8 cellular contexts compared by ENCODE assay signal in the genomic region with DNA sequence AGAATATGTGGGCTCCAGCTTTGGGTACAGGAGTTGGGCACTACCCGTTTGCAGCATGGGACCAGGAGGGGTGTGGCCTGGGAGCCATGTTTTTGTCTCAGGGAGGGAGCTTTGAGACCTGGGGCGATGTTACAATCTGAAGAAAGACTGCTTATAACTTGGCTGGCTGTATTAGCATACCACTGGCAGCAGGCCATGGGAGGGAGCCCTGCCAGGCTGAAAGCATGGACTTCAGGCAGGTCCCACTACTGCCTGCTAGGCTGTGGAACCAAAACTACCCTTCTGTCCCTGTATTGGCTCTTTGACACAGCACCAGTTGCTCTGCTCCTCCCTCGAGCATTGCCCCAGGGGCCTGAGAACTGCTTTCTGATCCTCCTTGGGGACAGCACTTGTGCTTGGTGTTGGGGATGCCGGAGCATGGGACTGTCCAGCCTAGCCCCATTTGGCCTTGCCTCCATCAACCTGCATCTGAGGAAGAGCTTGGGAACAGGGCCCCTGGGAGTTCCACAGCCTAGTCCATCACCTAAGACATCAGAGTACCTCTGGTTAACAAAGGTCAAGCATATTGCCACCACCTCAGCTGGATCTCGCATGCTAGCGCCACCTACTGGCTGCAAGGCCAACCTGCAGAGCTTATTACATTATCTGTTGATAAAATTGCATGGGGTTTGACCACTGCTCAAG.
A peak's percentile ranks its signal among the peaks of the same experiment; 100 is the strongest.
DNase-seq lines count a peak whose midpoint lies in the region; ATAC-seq, FAIRE-seq and TF ChIP-seq lines count a peak whose summit lies in the region.

No MANE protein-coding gene starts in this region.

- peaks cover 2% of the 10 kb centered on the region for H3K27me3 Mint-ChIP-seq in T-helper 2 cell treated with Interferon-gamma antibody and Interleukin-4, amounts not matched to agents 5 μg/mL and 100 μg/mL, for 36 hours (ENCODE audit: low read depth)

- no peaks in the 10 kb centered on the region for H3K36me3 Mint-ChIP-seq in T-helper 2 cell treated with Interferon-gamma antibody and Interleukin-4, amounts not matched to agents 5 μg/mL and 100 μg/mL, for 36 hours (ENCODE audit: low read depth)

- POLR2A ChIA-PET in A549 (lab: Yijun Ruan, JAX): no interaction called here

- TF ChIP-seq CTCF in A549 (IDR thresholded peaks at IDR 0.05) (no peak), GM12864 (IDR thresholded peaks at IDR 0.05; ENCODE audit: low read depth, low read length, missing control alignments) (peak; percentile 81), epithelial cell of esophagus (IDR thresholded peaks at IDR 0.05; ENCODE audit: insufficient read depth, low read depth, low read length, missing control alignments) (peak; percentile 49), ovary (IDR thresholded peaks at IDR 0.05) (no peak)

- peaks cover 24% of the 10 kb centered on the region for H3K9me3 Mint-ChIP-seq in T-helper 2 cell treated with Interferon-gamma antibody and Interleukin-4, amounts not matched to agents 5 μg/mL and 100 μg/mL, for 36 hours

- TF ChIP-seq EP300 in A549 (IDR thresholded peaks at IDR 0.05): no peak
- TF ChIP-seq EP300 in ovary (IDR thresholded peaks at IDR 0.05): no peak

- no peaks in the 10 kb centered on the region for H3K27me3 ChIP-seq in ovary

- H3K27ac ChIP-seq in A549 (peak overlapping the region in 1 of 2 experiments; percentile 31; a peak in 1 of 6 replicates), ovary (no peak overlapping the region)

- no peak overlapping the region for H3K4me2 ChIP-seq in A549

- H3K4me3 Mint-ChIP-seq in T-helper 2 cell treated with Interferon-gamma antibody and Interleukin-4, amounts not matched to agents 5 μg/mL and 100 μg/mL, for 36 hours: no peak overlapping the region

- H3K4me3 ChIP-seq in A549: no peak overlapping the region
- H3K4me3 ChIP-seq in GM12864 (ENCODE audit: low read depth, low read length): no peak overlapping the region
- H3K4me3 ChIP-seq in epithelial cell of esophagus (ENCODE audit: low read length): no peak overlapping the region
- no peak overlapping the region for H3K4me3 ChIP-seq in ovary

- no peaks in the 10 kb centered on the region for H3K4me1 Mint-ChIP-seq in T-helper 2 cell treated with Interferon-gamma antibody and Interleukin-4, amounts not matched to agents 5 μg/mL and 100 μg/mL, for 36 hours (ENCODE audit: low read depth)

- peak in 1 of 2 experiments; percentile 32; a peak in 2 of 5 replicates for TF ChIP-seq RAD21 in A549 (conservative IDR thresholded peaks at IDR 0.05 in 1 of 2, IDR thresholded peaks at IDR 0.05 in 1 of 2)

- peak in 1 of 2 experiments; percentile 43; a peak in 2 of 6 replicates for ATAC-seq in A549
- ATAC-seq in HG03159 (IDR thresholded peaks at IDR 0.05; ENCODE audit: unreplicated experiment): peak; percentile 79

- no peak for FAIRE-seq in A549 (lab: Jason Lieb, UNC)

- DNase-seq in A549 (ENCODE audit: low read depth in 1 of 2, low spot score in 1 of 2): peak; percentile 10 to 48
- peak; percentile 24 for DNase-seq in GM12864 (ENCODE audit: low read depth)
- DNase-seq in T-helper 2 cell treated with Interferon-gamma antibody and Interleukin-4, amounts not matched to agents 5 μg/mL and 100 μg/mL, for 36 hours (ENCODE audit: low spot score): peak; percentile 28
- DNase-seq in epithelial cell of esophagus (ENCODE audit: low read depth): peak; percentile 41
- peak in 4 of 5 donors; percentile 36 to 76 (median 68) for DNase-seq in ovary
- DNase-seq in activated gamma-delta T cell treated with Interleukin-2 at 50 U/mL for 16 hours: no peak
- no peak for DNase-seq in GOT3 (lab: John Stamatoyannopoulos, UW)

- CTCF ChIA-PET in A549 (lab: Yijun Ruan, JAX): interaction anchor here (0.7 to 2.1 kb wide), 3 partner anchors 11 to 45 kb away, joined by 3 to 5 read pairs (median 3); no protein-coding TSS in a partner anchor

- no peaks in the 10 kb centered on the region for H3K36me3 ChIP-seq in ovary

- H3K4me1 ChIP-seq in A549 (no peaks in the 10 kb centered on the region), ovary (ENCODE audit: insufficient read depth) (no peaks in the 10 kb centered on the region)

- TF ChIP-seq POLR2A in A549 (IDR thresholded peaks at IDR 0.05; ENCODE audit: low read length): no peak
- no peak for TF ChIP-seq POLR2A in ovary (IDR thresholded peaks at IDR 0.05)

- WGBS in A549 (ENCODE audit: missing lambda C conversion rate): 77% methylated on average over 5 of the region's 6 CpGs
- WGBS in ovary, 3 donors: 34 to 48% (median 41%) methylated on average over 6 of the region's 6 CpGs

- H3K9me3 ChIP-seq in A549 (peaks cover 32% of the 10 kb centered on the region), ovary (peaks cover 0 to 3% of the 10 kb centered on the region in 2 donors)

- H3K27ac Mint-ChIP-seq in T-helper 2 cell treated with Interferon-gamma antibody and Interleukin-4, amounts not matched to agents 5 μg/mL and 100 μg/mL, for 36 hours: no peak overlapping the region

- intact Hi-C loops in ovary (cut with DNase I): no loop called here

TF ChIP-seq in A549, 52 proteins besides CTCF, POLR2A, EP300 and RAD21:
- TF ChIP-seq ESRRA (IDR thresholded peaks at IDR 0.05; ENCODE audit: borderline replicate concordance, low read length) (no peak), PHF8 (IDR thresholded peaks at IDR 0.05; ENCODE audit: borderline replicate concordance, low read depth) (no peak), MAZ (IDR thresholded peaks at IDR 0.05; ENCODE audit: borderline replicate concordance, low read depth, low read length) (no peak), ZC3H11A (IDR thresholded peaks at IDR 0.05) (no peak), HEYL (CRISPR knock-in tag; IDR thresholded peaks at IDR 0.05) (no peak), MYC (IDR thresholded peaks at IDR 0.05; ENCODE audit: borderline replicate concordance, low read length) (no peak), ATOH8 (CRISPR knock-in tag; IDR thresholded peaks at IDR 0.05; ENCODE audit: low read depth) (no peak), SMC3 (IDR thresholded peaks at IDR 0.05) (no peak), EHF (CRISPR knock-in tag; IDR thresholded peaks at IDR 0.05) (no peak), KDM1A (IDR thresholded peaks at IDR 0.05; ENCODE audit: low read depth) (no peak), RCOR1 (IDR thresholded peaks at IDR 0.05; ENCODE audit: low read depth, low read length) (no peak), FOSL2 (IDR thresholded peaks at IDR 0.05) (no peak), FOSL2 (CRISPR knock-in tag; IDR thresholded peaks at IDR 0.05) (no peak), TP53 (CRISPR knock-in tag; IDR thresholded peaks at IDR 0.05) (no peak)
- TF ChIP-seq, protein P1, sequence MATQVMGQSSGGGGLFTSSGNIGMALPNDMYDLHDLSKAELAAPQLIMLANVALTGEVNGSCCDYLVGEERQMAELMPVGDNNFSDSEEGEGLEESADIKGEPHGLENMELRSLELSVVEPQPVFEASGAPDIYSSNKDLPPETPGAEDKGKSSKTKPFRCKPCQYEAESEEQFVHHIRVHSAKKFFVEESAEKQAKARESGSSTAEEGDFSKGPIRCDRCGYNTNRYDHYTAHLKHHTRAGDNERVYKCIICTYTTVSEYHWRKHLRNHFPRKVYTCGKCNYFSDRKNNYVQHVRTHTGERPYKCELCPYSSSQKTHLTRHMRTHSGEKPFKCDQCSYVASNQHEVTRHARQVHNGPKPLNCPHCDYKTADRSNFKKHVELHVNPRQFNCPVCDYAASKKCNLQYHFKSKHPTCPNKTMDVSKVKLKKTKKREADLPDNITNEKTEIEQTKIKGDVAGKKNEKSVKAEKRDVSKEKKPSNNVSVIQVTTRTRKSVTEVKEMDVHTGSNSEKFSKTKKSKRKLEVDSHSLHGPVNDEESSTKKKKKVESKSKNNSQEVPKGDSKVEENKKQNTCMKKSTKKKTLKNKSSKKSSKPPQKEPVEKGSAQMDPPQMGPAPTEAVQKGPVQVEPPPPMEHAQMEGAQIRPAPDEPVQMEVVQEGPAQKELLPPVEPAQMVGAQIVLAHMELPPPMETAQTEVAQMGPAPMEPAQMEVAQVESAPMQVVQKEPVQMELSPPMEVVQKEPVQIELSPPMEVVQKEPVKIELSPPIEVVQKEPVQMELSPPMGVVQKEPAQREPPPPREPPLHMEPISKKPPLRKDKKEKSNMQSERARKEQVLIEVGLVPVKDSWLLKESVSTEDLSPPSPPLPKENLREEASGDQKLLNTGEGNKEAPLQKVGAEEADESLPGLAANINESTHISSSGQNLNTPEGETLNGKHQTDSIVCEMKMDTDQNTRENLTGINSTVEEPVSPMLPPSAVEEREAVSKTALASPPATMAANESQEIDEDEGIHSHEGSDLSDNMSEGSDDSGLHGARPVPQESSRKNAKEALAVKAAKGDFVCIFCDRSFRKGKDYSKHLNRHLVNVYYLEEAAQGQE (IDR thresholded peaks at IDR 0.05): no peak
- TF ChIP-seq, protein P2, sequence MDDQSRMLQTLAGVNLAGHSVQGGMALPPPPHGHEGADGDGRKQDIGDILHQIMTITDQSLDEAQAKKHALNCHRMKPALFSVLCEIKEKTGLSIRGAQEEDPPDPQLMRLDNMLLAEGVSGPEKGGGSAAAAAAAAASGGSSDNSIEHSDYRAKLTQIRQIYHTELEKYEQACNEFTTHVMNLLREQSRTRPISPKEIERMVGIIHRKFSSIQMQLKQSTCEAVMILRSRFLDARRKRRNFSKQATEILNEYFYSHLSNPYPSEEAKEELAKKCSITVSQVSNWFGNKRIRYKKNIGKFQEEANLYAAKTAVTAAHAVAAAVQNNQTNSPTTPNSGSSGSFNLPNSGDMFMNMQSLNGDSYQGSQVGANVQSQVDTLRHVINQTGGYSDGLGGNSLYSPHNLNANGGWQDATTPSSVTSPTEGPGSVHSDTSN (IDR thresholded peaks at IDR 0.05): no peak
- TF ChIP-seq, protein P3, sequence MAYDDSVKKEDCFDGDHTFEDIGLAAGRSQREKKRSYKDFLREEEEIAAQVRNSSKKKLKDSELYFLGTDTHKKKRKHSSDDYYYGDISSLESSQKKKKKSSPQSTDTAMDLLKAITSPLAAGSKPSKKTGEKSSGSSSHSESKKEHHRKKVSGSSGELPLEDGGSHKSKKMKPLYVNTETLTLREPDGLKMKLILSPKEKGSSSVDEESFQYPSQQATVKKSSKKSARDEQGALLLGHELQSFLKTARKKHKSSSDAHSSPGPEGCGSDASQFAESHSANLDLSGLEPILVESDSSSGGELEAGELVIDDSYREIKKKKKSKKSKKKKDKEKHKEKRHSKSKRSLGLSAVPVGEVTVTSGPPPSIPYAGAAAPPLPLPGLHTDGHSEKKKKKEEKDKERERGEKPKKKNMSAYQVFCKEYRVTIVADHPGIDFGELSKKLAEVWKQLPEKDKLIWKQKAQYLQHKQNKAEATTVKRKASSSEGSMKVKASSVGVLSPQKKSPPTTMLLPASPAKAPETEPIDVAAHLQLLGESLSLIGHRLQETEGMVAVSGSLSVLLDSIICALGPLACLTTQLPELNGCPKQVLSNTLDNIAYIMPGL (CRISPR knock-in tag; IDR thresholded peaks at IDR 0.05; ENCODE audit: borderline replicate concordance): no peak

Comparison
In these comparisons a context has a peak if more than half of its experiments do, and no peak if none do; other contexts are left out.
1. DNase-seq: peak in A549 (2 of 2), GM12864 (single experiment), T-helper 2 cell treated with Interferon-gamma antibody and Interleukin-4, amounts not matched to agents 5 μg/mL and 100 μg/mL, for 36 hours (single experiment), epithelial cell of esophagus (single experiment) and ovary (4 of 5); none in activated gamma-delta T cell treated with Interleukin-2 at 50 U/mL for 16 hours (single experiment) and GOT3 (single experiment).
2. CTCF ChIP-seq: peak in GM12864 (single experiment) and epithelial cell of esophagus (single experiment); none in A549 (single experiment) and ovary (0 of 3).